In the genomic region with DNA sequence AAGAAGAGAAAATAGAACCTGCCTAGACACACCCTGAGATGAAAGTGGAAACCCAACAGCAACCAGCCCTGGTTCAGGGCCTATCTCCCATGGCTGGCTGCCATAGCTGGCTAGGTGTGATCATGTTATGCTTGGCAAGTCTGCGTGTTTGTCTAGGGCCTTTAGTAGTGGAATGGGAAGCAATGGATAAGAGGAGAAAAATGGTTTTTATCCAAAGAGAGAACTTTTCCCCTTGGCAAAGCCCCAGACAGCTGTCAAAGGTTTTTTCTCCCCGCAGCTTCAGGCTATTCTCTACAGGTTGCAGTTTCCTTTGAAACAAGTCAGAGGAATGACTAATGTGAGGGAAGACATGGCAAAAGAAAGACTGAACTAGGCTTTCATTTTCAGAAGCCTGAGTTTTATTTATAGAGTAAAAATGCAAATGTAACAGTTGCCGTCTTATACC, we compare ENCODE assay signal across 12 cellular contexts.
DNase-seq lines count a peak whose midpoint lies in the region; ATAC-seq and TF ChIP-seq lines count a peak whose summit lies in the region.
"Had no signal": no experiment of that assay in that cellular context is flagged by ENCODE, and none has a peak within 500 bp of the region (broad histone marks: within the 10 kb centered on the region; RNA-seq: fewer than 3 reads in every experiment).

No MANE protein-coding gene starts in this region.

- peaks cover 0 to 4% (median 0%) of the 10 kb centered on the region in 9 donors for H3K27me3 ChIP-seq in heart left ventricle
- no peaks in the 10 kb centered on the region for H3K27me3 ChIP-seq in naive thymus-derived CD4-positive, alpha-beta T cell (ENCODE audit: control insufficient read depth in 2 of 2, insufficient read depth in 2 of 2, low read length in 2 of 2)
- H3K27me3 ChIP-seq: BLaER1, neutrophil had no signal

- no peak for TF ChIP-seq POLR2A in heart left ventricle (IDR thresholded peaks at IDR 0.05)

- no peak overlapping the region for H3K27ac ChIP-seq in heart left ventricle
- H3K27ac ChIP-seq in naive thymus-derived CD4-positive, alpha-beta T cell (ENCODE audit: low read depth, low read length): no peak overlapping the region
- H3K27ac ChIP-seq: BLaER1, neutrophil had no signal

- ATAC-seq in GM21723 (IDR thresholded peaks at IDR 0.05; ENCODE audit: unreplicated experiment) (peak; percentile 83), heart left ventricle (peak in 3 of 4 donors; percentile 64 to 75 (median 73))
- no peak for ATAC-seq in naive thymus-derived CD4-positive, alpha-beta T cell

- no peak overlapping the region for H3K27ac Mint-ChIP-seq in naive thymus-derived CD4-positive, alpha-beta T cell
- H3K27ac Mint-ChIP-seq: activated naive CD4-positive, alpha-beta T cell treated with anti-CD3 and anti-CD28 coated beads, Interleukin-2, amount 50 U/mL, for 24 hours had no signal

- H3K4me3 ChIP-seq in GM12865 (ENCODE audit: low read depth, low read length): no peak overlapping the region
- H3K4me3 ChIP-seq in heart left ventricle: no peak overlapping the region
- H3K4me3 ChIP-seq in naive thymus-derived CD4-positive, alpha-beta T cell (ENCODE audit: low read length): no peak overlapping the region
- H3K4me3 ChIP-seq: BLaER1 had no signal

- no peaks in the 10 kb centered on the region for H3K9me3 ChIP-seq in heart left ventricle
- no peaks in the 10 kb centered on the region for H3K9me3 ChIP-seq in naive thymus-derived CD4-positive, alpha-beta T cell (ENCODE audit: control insufficient read depth in 2 of 3, low read length in 3 of 3)
- H3K9me3 ChIP-seq: BLaER1, neutrophil had no signal

- 22 to 41% (median 33%) methylated on average over 3 of the region's 3 CpGs for WGBS in heart left ventricle, 4 donors

- POLR2A ChIA-PET in naive thymus-derived CD4-positive, alpha-beta T cell (lab: Charles Lee): no interaction called here

- no peaks in the 10 kb centered on the region for H3K9me3 Mint-ChIP-seq in naive thymus-derived CD4-positive, alpha-beta T cell
- H3K9me3 Mint-ChIP-seq: activated naive CD4-positive, alpha-beta T cell treated with anti-CD3 and anti-CD28 coated beads, Interleukin-2, amount 50 U/mL, for 24 hours had no signal

- TF ChIP-seq CTCF in GM12865 (IDR thresholded peaks at IDR 0.05; ENCODE audit: insufficient read depth, low read depth, low read length, missing control alignments) (no peak), heart left ventricle (IDR thresholded peaks at IDR 0.05) (no peak)

- H3K4me1 Mint-ChIP-seq in naive thymus-derived CD4-positive, alpha-beta T cell: no peaks in the 10 kb centered on the region
- H3K4me1 Mint-ChIP-seq: activated naive CD4-positive, alpha-beta T cell treated with anti-CD3 and anti-CD28 coated beads, Interleukin-2, amount 50 U/mL, for 24 hours had no signal

- intact Hi-C loops in heart left ventricle (cut with DNase I): loop anchor here in 7 of 10 donors (2.0 to 10.0 kb wide), 5 partner anchors 111 to 1089 kb away; a partner anchor contains a TSS
- intact Hi-C loops in naive thymus-derived CD4-positive, alpha-beta T cell (cut with micrococcal nuclease): no loop called here

- peaks cover 0 to 16% (median 5%) of the 10 kb centered on the region in 5 donors for H3K27me3 Mint-ChIP-seq in naive thymus-derived CD4-positive, alpha-beta T cell

- H3K4me3 Mint-ChIP-seq in naive thymus-derived CD4-positive, alpha-beta T cell: no peak overlapping the region
- H3K4me3 Mint-ChIP-seq: activated naive CD4-positive, alpha-beta T cell treated with anti-CD3 and anti-CD28 coated beads, Interleukin-2, amount 50 U/mL, for 24 hours had no signal

- in situ Hi-C loops in ACHN (cut with HindIII; ENCODE audit: low pct_ligation_motif_present, low pct_unique_long_range_greater_than_20kb, low sequenced_read_pairs): no loop called here

- DNase-seq in GM12865 (ENCODE audit: low read depth) (peak; percentile 49), NCI-H1092 (lab: John Stamatoyannopoulos, UW) (peak; percentile 32), heart left ventricle (peak; percentile 20 to 60 (median 36)), NCI-H128 (lab: John Stamatoyannopoulos, UW; ENCODE audit: unreplicated experiment) (no peak), NCI-H526 treated with DMSO at 0.1 percent for 48 hours (lab: John Stamatoyannopoulos, UW) (no peak), ACHN (no peak)
- DNase-seq in naive thymus-derived CD4-positive, alpha-beta T cell: no peak
- DNase-seq: stimulated activated CD8-positive, alpha-beta memory T cell treated with anti-CD3 and anti-CD28 coated beads, Interleukin-4, amount 100 ng/mL, for 48 hours had no signal

- H3K4me1 ChIP-seq in heart left ventricle: peaks cover 0 to 5% (median 0%) of the 10 kb centered on the region in 12 donors
- H3K4me1 ChIP-seq in naive thymus-derived CD4-positive, alpha-beta T cell (ENCODE audit: control insufficient read depth in 2 of 2, insufficient read depth in 2 of 2, low read length in 2 of 2): no peaks in the 10 kb centered on the region
- H3K4me1 ChIP-seq: BLaER1 had no signal

- H3K36me3 ChIP-seq in heart left ventricle: no peaks in the 10 kb centered on the region
- H3K36me3 ChIP-seq in naive thymus-derived CD4-positive, alpha-beta T cell (ENCODE audit: control insufficient read depth in 2 of 3, insufficient read depth in 3 of 3, low read length in 3 of 3): no peaks in the 10 kb centered on the region
- H3K36me3 ChIP-seq: BLaER1, neutrophil had no signal

- CTCF ChIA-PET in naive thymus-derived CD4-positive, alpha-beta T cell (lab: Charles Lee): interaction anchor here (6.4 kb wide), 1 partner anchor 1089 kb away, joined by 44 read pairs; no protein-coding TSS in a partner anchor

- H3K36me3 Mint-ChIP-seq in naive thymus-derived CD4-positive, alpha-beta T cell: no peaks in the 10 kb centered on the region
- H3K36me3 Mint-ChIP-seq: activated naive CD4-positive, alpha-beta T cell treated with anti-CD3 and anti-CD28 coated beads, Interleukin-2, amount 50 U/mL, for 24 hours had no signal

Comparison
In these comparisons a context has a peak if more than half of its experiments do, and no peak if none do; other contexts are left out.
1. DNase-seq: peak in GM12865 (single experiment), NCI-H1092 (single experiment) and heart left ventricle (5 of 5); none in NCI-H128 (single experiment), NCI-H526 treated with DMSO at 0.1 percent for 48 hours (single experiment), naive thymus-derived CD4-positive, alpha-beta T cell (0 of 9) and ACHN (single experiment).
2. intact Hi-C loops: an anchor here in heart left ventricle (2.0 to 10.0 kb wide); none called in naive thymus-derived CD4-positive, alpha-beta T cell.